Comparison of ENCODE assay signal across 8 cellular contexts in the genomic region with DNA sequence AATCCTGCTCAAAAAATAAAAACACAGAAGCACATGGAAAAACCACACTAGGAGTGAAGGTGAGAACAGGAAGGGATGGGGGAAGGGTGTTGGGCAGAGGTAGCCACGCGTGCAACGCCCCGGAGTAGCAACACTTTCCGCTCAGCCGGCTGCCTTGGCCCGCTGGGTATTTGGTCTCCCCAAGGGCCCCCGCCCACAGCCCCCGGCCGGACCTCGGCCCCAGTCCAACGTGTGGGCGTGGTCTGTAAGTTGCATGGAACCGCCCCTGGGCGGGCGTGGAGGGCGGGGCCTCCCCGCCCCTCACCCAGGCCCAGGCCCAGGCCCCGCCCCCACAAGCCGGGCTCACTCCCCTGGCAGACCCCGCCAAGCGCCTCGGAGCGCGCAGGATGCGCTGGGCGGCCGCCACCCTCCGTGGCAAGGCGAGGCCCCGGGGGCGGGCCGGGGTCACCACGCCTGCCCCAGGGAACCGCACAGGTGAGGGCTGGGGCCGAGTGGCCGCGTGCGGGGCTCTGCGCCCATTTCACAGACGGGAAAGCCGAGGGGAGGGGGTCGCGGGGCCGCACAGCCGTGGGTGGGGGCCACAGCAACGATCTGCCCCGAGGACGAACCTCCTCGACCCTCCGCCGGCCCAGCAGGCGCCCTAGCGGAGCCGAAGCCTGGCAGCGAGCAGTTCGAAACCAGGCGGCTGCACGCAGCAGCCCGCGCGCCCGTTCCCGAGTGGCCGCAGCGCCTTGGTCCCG. TPM values are rescaled to one million over a fixed set of nuclear protein-coding genes. Genes with fewer than 3 reads are reported as not detected.
DNase-seq lines count a peak whose midpoint lies in the region; ATAC-seq and TF ChIP-seq lines count a peak whose summit lies in the region.

A gene (plus strand): TSS at position 345 of the 740 bp plus-strand sequence. CDS start 42 bp downstream, at position 387.

- H3K27me3 ChIP-seq in MM.1S (replicated peaks; ENCODE audit: insufficient read depth, low read length) (no peaks in the 10 kb centered on the region), esophagus muscularis mucosa (peaks cover 0 to 21% (median 0%) of the 10 kb centered on the region in 4 donors), upper lobe of right lung (no peaks in the 10 kb centered on the region)

- DNase-seq in Daoy (ENCODE audit: low read depth) (peak; percentile 65), MM.1S (peak; percentile 78), esophagus muscularis mucosa (ENCODE audit: extremely low spot score) (no peak), omental fat pad (ENCODE audit: low spot score) (peak; percentile 32), upper lobe of right lung (peak; percentile 86), SIG-M5 treated with dmso at 0.1 percent for 504 hours (lab: John Stamatoyannopoulos, UW; ENCODE audit: unreplicated experiment) (no peak)
- DNase-seq in activated CD8-positive, alpha-beta memory T cell treated with anti-CD3 and anti-CD28 coated beads, Interleukin-2, amount 50 U/mL, for 4 hours, result peak; percentile 70

- H3K36me3 ChIP-seq in MM.1S (replicated peaks; ENCODE audit: insufficient read depth, low read length) (no peaks in the 10 kb centered on the region), esophagus muscularis mucosa (no peaks in the 10 kb centered on the region), upper lobe of right lung (no peaks in the 10 kb centered on the region)

- peak within 1 kb of the TSS; percentile 89 for H3K4me2 ChIP-seq in MM.1S (ENCODE audit: low read depth, low read length)

- peaks cover 36% of the 10 kb centered on the region for H3K4me1 ChIP-seq in MM.1S (ENCODE audit: low read length)
- H3K4me1 ChIP-seq in esophagus muscularis mucosa, result peaks cover 16 to 31% (median 27%) of the 10 kb centered on the region in 4 donors
- peaks cover 35% of the 10 kb centered on the region for H3K4me1 ChIP-seq in upper lobe of right lung

- H3K9me3 ChIP-seq in MM.1S (replicated peaks; ENCODE audit: insufficient read depth, low read length), result no peaks in the 10 kb centered on the region
- no peaks in the 10 kb centered on the region for H3K9me3 ChIP-seq in esophagus muscularis mucosa
- H3K9me3 ChIP-seq in upper lobe of right lung, result no peaks in the 10 kb centered on the region

- H3K27ac ChIP-seq in MM.1S (ENCODE audit: low read length) (peak within 1 kb of the TSS; percentile 16; the same call in 1 of the 2 replicates), esophagus muscularis mucosa (replicated peaks in 1 of 4) (peak within 1 kb of the TSS; percentile 26 to 68 (median 47)), upper lobe of right lung (peak within 1 kb of the TSS; percentile 60)

- peak within 1 kb of the TSS; percentile 61; the same call in 1 of the 2 replicates for H2AFZ ChIP-seq in MM.1S (ENCODE audit: low read length)

- peaks cover 30% of the 10 kb centered on the region for H3K79me2 ChIP-seq in MM.1S (ENCODE audit: low read length)

- no peak for TF ChIP-seq EP300 in esophagus muscularis mucosa (IDR thresholded peaks at IDR 0.05)

- no peaks in the 10 kb centered on the region for H3K9me2 ChIP-seq in MM.1S (replicated peaks; ENCODE audit: insufficient read depth, low read length)

- TF ChIP-seq CTCF in MM.1S (IDR thresholded peaks at IDR 0.05; ENCODE audit: low read length) (no peak), esophagus muscularis mucosa (IDR thresholded peaks at IDR 0.05) (no peak), omental fat pad (IDR thresholded peaks at IDR 0.05) (no peak), upper lobe of right lung (IDR thresholded peaks at IDR 0.05) (no peak)

- TF ChIP-seq POLR2A in esophagus muscularis mucosa (IDR thresholded peaks at IDR 0.05; ENCODE audit: low read depth), result no peak

- H3F3A ChIP-seq in MM.1S (ENCODE audit: insufficient read depth, low read length), result peaks cover 25% of the 10 kb centered on the region

- ATAC-seq in GM21528 (IDR thresholded peaks at IDR 0.05; ENCODE audit: low FRiP score, unreplicated experiment), result peak; percentile 47
- ATAC-seq in omental fat pad (ENCODE audit: low FRiP score), result peak; percentile 87
- ATAC-seq in upper lobe of right lung, result peak; percentile 85

- H4K20me1 ChIP-seq in MM.1S (ENCODE audit: insufficient read depth, low read length), result no peaks in the 10 kb centered on the region

- H3K4me3 ChIP-seq in MM.1S (ENCODE audit: low read length), result peak within 1 kb of the TSS; percentile 68
- peak within 1 kb of the TSS; percentile 53 to 68 (median 57) for H3K4me3 ChIP-seq in esophagus muscularis mucosa
- H3K4me3 ChIP-seq in upper lobe of right lung, result peak within 1 kb of the TSS; percentile 60

- intact Hi-C loops in esophagus muscularis mucosa (cut with DNase I), result no loop called here
- intact Hi-C loops in upper lobe of right lung (cut with DNase I), result no loop called here

- H3K9ac ChIP-seq in MM.1S (ENCODE audit: low read length), result peak within 1 kb of the TSS; percentile 61

- 7% methylated on average over 12 of the region's 67 CpGs for WGBS in esophagus muscularis mucosa

RNA-seq across cellular contexts. Expression of the gene that starts here (rescaled TPM):
- total RNA-seq in Daoy (2014; rRNA removed; shearing (Covaris generic)), result 0.40 and 1.3 TPM in 2 replicates
- 1 to 10 TPM in 3 of 4 donors, under 1 TPM in 1; 0.83 to 3.3 (median 1.4) TPM for total RNA-seq in esophagus muscularis mucosa
- 10 to 100 TPM in 2 of 4 donors, 1 to 10 TPM in 2; 6.8 to 24.2 (median 12.8) TPM for total RNA-seq in omental fat pad
- 4.8 TPM for total RNA-seq in upper lobe of right lung

Comparison
In these comparisons a context has a peak if more than half of its experiments do, and no peak if none do; other contexts are left out.
1. DNase-seq: peak in Daoy (single experiment), MM.1S (single experiment), activated CD8-positive, alpha-beta memory T cell treated with anti-CD3 and anti-CD28 coated beads, Interleukin-2, amount 50 U/mL, for 4 hours (single experiment), omental fat pad (single experiment) and upper lobe of right lung (single experiment); none in esophagus muscularis mucosa (single experiment) and SIG-M5 treated with dmso at 0.1 percent for 504 hours (single experiment).
2. Peak in every context shown above with its lines, with median percentiles within 50 percentile points of each other: ATAC-seq, H3K27ac ChIP-seq and H3K4me3 ChIP-seq.